Comparison of ENCODE assay signal across 1 cellular context in the genomic region with DNA sequence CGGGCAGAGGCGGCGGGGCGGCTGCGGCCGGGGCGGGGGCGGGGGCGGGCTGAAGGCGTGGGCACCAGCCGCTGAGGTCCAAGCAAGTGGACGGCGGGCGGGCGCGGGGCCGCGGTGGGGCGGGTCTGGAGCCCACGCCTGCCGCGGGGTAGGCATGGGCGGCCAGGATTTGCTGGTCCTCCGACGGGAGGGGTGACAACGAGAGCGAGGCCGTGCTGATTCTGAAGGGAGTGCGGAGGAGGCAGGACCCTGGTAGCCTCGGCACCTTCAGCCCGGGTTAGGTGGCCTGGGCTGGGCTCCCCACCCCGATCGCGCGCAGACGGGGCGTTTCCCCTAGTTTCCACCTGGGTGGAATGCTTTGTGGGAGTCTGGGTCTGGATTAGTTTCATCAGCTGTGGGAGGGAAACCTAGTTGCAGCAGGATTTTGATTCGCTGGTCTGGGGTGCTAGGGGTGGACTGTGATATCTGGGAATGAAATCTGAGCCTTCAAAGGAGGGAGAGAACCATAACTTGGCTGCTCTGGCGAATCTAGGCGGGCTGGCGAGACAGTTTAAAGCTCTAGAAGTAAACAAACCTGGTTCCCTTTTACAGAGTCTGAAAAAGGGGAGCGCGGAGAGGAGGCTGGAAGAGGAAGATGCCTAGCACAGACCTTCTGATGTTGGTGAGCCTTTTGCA.
TF ChIP-seq lines count a peak whose summit lies in the region.

No MANE protein-coding gene starts in this region.

TF ChIP-seq in GM12878, 131 proteins besides CTCF, POLR2A, EP300 and RAD21 (continued from another document):
- TF ChIP-seq NR2F1 (conservative IDR thresholded peaks at IDR 0.05) (no peak), TCF12 (IDR thresholded peaks at IDR 0.05; ENCODE audit: low read depth, low read length) (no peak), EED (IDR thresholded peaks at IDR 0.05; ENCODE audit: low read depth) (no peak), ZBED1 (IDR thresholded peaks at IDR 0.05; ENCODE audit: borderline replicate concordance) (no peak), SREBF1 (IDR thresholded peaks at IDR 0.05; ENCODE audit: low read length) (no peak), ZSCAN29 (IDR thresholded peaks at IDR 0.05) (no peak)
